In genomic region chr17:40442392-40443195, GRCh38 we compare ENCODE assay signal across 1 cellular context.
TF ChIP-seq lines count a peak whose summit lies in the region.

No MANE protein-coding gene starts in this region.

TF ChIP-seq in GM12878, 131 proteins besides CTCF, POLR2A, EP300 and RAD21:
- TF ChIP-seq EGR1 (IDR thresholded peaks at IDR 0.05; ENCODE audit: borderline replicate concordance in 1 of 2, low read depth in 2 of 2, low read length in 2 of 2) (0 out of 3 replicates have a peak, but pooled peaks of 1 of the 2 experiments have one; percentile 12), RELA (IDR thresholded peaks at IDR 0.05; ENCODE audit: borderline replicate concordance, partially characterized antibody) (no peak)
- TF ChIP-seq, protein P1, sequence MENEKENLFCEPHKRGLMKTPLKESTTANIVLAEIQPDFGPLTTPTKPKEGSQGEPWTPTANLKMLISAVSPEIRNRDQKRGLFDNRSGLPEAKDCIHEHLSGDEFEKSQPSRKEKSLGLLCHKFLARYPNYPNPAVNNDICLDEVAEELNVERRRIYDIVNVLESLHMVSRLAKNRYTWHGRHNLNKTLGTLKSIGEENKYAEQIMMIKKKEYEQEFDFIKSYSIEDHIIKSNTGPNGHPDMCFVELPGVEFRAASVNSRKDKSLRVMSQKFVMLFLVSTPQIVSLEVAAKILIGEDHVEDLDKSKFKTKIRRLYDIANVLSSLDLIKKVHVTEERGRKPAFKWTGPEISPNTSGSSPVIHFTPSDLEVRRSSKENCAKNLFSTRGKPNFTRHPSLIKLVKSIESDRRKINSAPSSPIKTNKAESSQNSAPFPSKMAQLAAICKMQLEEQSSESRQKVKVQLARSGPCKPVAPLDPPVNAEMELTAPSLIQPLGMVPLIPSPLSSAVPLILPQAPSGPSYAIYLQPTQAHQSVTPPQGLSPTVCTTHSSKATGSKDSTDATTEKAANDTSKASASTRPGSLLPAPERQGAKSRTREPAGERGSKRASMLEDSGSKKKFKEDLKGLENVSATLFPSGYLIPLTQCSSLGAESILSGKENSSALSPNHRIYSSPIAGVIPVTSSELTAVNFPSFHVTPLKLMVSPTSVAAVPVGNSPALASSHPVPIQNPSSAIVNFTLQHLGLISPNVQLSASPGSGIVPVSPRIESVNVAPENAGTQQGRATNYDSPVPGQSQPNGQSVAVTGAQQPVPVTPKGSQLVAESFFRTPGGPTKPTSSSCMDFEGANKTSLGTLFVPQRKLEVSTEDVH (IDR thresholded peaks at IDR 0.05; ENCODE audit: low read depth, partially characterized antibody) = no peak
